In genomic region chr20:45946149-45946970, GRCh38 we compare ENCODE assay signal across 9 cellular contexts. TPM values are rescaled to one million over a fixed set of nuclear protein-coding genes. Genes with fewer than 3 reads are reported as not detected.
A peak's percentile ranks its signal among the peaks of the same experiment; 100 is the strongest.
DNase-seq lines count a peak whose midpoint lies in the region; ATAC-seq and TF ChIP-seq lines count a peak whose summit lies in the region.
"Had no signal": no experiment of that assay in that cellular context is flagged by ENCODE, and none has a peak within 500 bp of the region (broad histone marks: within the 10 kb centered on the region; RNA-seq: fewer than 3 reads in every experiment).

No MANE protein-coding gene starts in this region.

- TF ChIP-seq CTCF in HL-60 (IDR thresholded peaks at IDR 0.05; ENCODE audit: insufficient read depth, low read length) (no peak), activated B cell treated with CpG ODN at 0.5 μM for 24 hours (IDR thresholded peaks at IDR 0.05) (no peak), fibroblast of villous mesenchyme (IDR thresholded peaks at IDR 0.05; ENCODE audit: insufficient read depth, low read depth, low read length) (no peak), GM10248 (IDR thresholded peaks at IDR 0.05; ENCODE audit: control extremely low read depth, extremely low read depth, low read depth, missing control alignments) (no peak)

- H3K4me3 ChIP-seq in HL-60 (replicated peaks; ENCODE audit: insufficient read depth, low read length), result no peak overlapping the region
- H3K4me3 ChIP-seq in fibroblast of villous mesenchyme (ENCODE audit: low read depth, low read length), result no peak overlapping the region
- H3K4me3 ChIP-seq: cardiac muscle cell had no signal

- peaks cover 4% of the 10 kb centered on the region for H3K4me1 Mint-ChIP-seq in activated B cell treated with CpG ODN at 0.5 μM for 24 hours

- no peaks in the 10 kb centered on the region for H3K27me3 ChIP-seq in HL-60 (ENCODE audit: insufficient read depth, poor library complexity, severe bottlenecking)
- H3K27me3 ChIP-seq: cardiac muscle cell had no signal

- CTCF ChIA-PET in activated B cell treated with CpG ODN at 0.5 μM for 24 hours (lab: Charles Lee) (no interaction called here), GM10248 (lab: Yijun Ruan, JAX) (interaction anchor here (1.1 to 5.0 kb wide), 3 partner anchors 9 to 24 kb away, joined by 3 to 33 read pairs (median 7); no protein-coding TSS in a partner anchor)

- POLR2A ChIA-PET in activated B cell treated with CpG ODN at 0.5 μM for 24 hours (lab: Charles Lee), result interaction anchor here (0.5 to 6.3 kb wide), 3 partner anchors 11 to 41 kb away, joined by 3 to 55 read pairs (median 8); partner anchors contain the start of gene PCIF1
- POLR2A ChIA-PET in GM10248 (lab: Yijun Ruan, JAX), result interaction anchor here (0.6 to 0.8 kb wide), 2 partner anchors 9 to 107 kb away, joined by 3 to 4 read pairs; no protein-coding TSS in a partner anchor

- ATAC-seq in activated B cell treated with CpG ODN at 0.5 μM for 24 hours (ENCODE audit: low read depth) (peak; percentile 19), GM21390 (IDR thresholded peaks at IDR 0.05; ENCODE audit: unreplicated experiment) (no peak), GM19452 (IDR thresholded peaks at IDR 0.05; ENCODE audit: unreplicated experiment) (no peak)

- peak overlapping the region; percentile 88 for H3K27ac ChIP-seq in HL-60 (replicated peaks)
- H3K27ac ChIP-seq: cardiac muscle cell had no signal

- peaks cover 89% of the 10 kb centered on the region for H3K36me3 Mint-ChIP-seq in activated B cell treated with CpG ODN at 0.5 μM for 24 hours (ENCODE audit: low read depth)

- intact Hi-C loops in activated B cell treated with CpG ODN at 0.5 μM for 24 hours (cut with micrococcal nuclease), result no loop called here

- H3K9me3 Mint-ChIP-seq in activated B cell treated with CpG ODN at 0.5 μM for 24 hours, result no peaks in the 10 kb centered on the region

- no peaks in the 10 kb centered on the region for H3K27me3 Mint-ChIP-seq in activated B cell treated with CpG ODN at 0.5 μM for 24 hours

- no peak overlapping the region for H3K4me3 Mint-ChIP-seq in activated B cell treated with CpG ODN at 0.5 μM for 24 hours

- DNase-seq in HL-60 (ENCODE audit: low read depth in 1 of 2, low spot score in 1 of 2) (peak; percentile 97), activated B cell treated with CpG ODN at 0.5 μM for 24 hours (no peak), fibroblast of villous mesenchyme (ENCODE audit: low read depth) (peak; percentile 97), germinal center (ENCODE audit: low spot score) (no peak), GM10248 (ENCODE audit: extremely low spot score) (no peak)
- peak; percentile 49 for DNase-seq in stimulated activated CD8-positive, alpha-beta memory T cell treated with anti-CD3 and anti-CD28 coated beads, Interleukin-4, amount 100 ng/mL, for 24 hours (ENCODE audit: low read depth)

- H3K27ac Mint-ChIP-seq in activated B cell treated with CpG ODN at 0.5 μM for 24 hours, result no peak overlapping the region

RNA-seq across cellular contexts. Expression of gene PCIF1, which starts 11.9 kb away (rescaled TPM):
- total RNA-seq in activated B cell treated with CpG ODN at 0.5 μM for 24 hours (48.3 and 55.7 TPM in 2 replicates), fibroblast of villous mesenchyme (9.1 and 15.8 TPM in 2 replicates)

RNA-seq across cellular contexts. Expression of gene ZNF335, which starts 25.6 kb away (rescaled TPM):
- 39.2 and 49.6 TPM in 2 replicates for total RNA-seq in activated B cell treated with CpG ODN at 0.5 μM for 24 hours
- 17.7 and 19.6 TPM in 2 replicates for total RNA-seq in fibroblast of villous mesenchyme

RNA-seq across cellular contexts. Expression of gene PLTP, which starts 34.4 kb away (rescaled TPM):
- total RNA-seq in activated B cell treated with CpG ODN at 0.5 μM for 24 hours, result 2.3 and 3.5 TPM in 2 replicates
- total RNA-seq in fibroblast of villous mesenchyme, result 10.4 and 14.8 TPM in 2 replicates

RNA-seq across cellular contexts. Expression of gene CTSA, which starts 55.2 kb away (rescaled TPM):
- total RNA-seq in activated B cell treated with CpG ODN at 0.5 μM for 24 hours (61.9 and 67.2 TPM in 2 replicates), fibroblast of villous mesenchyme (60.9 and 61.3 TPM in 2 replicates)

RNA-seq across cellular contexts. Expression of gene NEURL2, which starts 55.4 kb away (rescaled TPM):
- 1.1 and 2.0 TPM in 2 replicates for total RNA-seq in activated B cell treated with CpG ODN at 0.5 μM for 24 hours
- total RNA-seq in fibroblast of villous mesenchyme, result 3.9 and 5.2 TPM in 2 replicates

Comparison
In these comparisons a context has a peak if more than half of its experiments do, and no peak if none do; other contexts are left out.
1. DNase-seq: peak in HL-60 (2 of 2), fibroblast of villous mesenchyme (single experiment) and stimulated activated CD8-positive, alpha-beta memory T cell treated with anti-CD3 and anti-CD28 coated beads, Interleukin-4, amount 100 ng/mL, for 24 hours (single experiment); none in activated B cell treated with CpG ODN at 0.5 μM for 24 hours (single experiment), germinal center (single experiment) and GM10248 (single experiment).